Comparison of ENCODE assay signal across 16 cellular contexts in genomic region chr17:78122991-78123249, GRCh38.
DNase-seq lines count a peak whose midpoint lies in the region; ATAC-seq and TF ChIP-seq lines count a peak whose summit lies in the region.
"Had no signal": no experiment of that assay in that cellular context is flagged by ENCODE, and none has a peak within 500 bp of the region (broad histone marks: within the 10 kb centered on the region; RNA-seq: fewer than 3 reads in every experiment).

No MANE protein-coding gene starts in this region.

- H3K9me2 ChIP-seq in MM.1S (replicated peaks; ENCODE audit: insufficient read depth, low read length) = no peaks in the 10 kb centered on the region

- peaks cover 69% of the 10 kb centered on the region for H3K4me1 Mint-ChIP-seq in activated T-cell treated with anti-CD3 and anti-CD28 coated beads, Interleukin-2, amount 50 U/mL, for 24 hours (ENCODE audit: low read depth)
- peaks cover 68 to 89% of the 10 kb centered on the region in 2 donors for H3K4me1 Mint-ChIP-seq in stimulated activated naive B cell treated with anti-CD40 and anti-IgM and Interleukin-4, amounts not matched to agents 10 μg/mL and 1 μg/mL and 100 μg/mL, for 72 hours

- peaks cover 88% of the 10 kb centered on the region for H3K79me2 ChIP-seq in MM.1S (ENCODE audit: low read length)

- H3K4me3 Mint-ChIP-seq in activated T-cell treated with anti-CD3 and anti-CD28 coated beads, Interleukin-2, amount 50 U/mL, for 24 hours = peak overlapping the region; percentile 45
- peak overlapping the region; percentile 81 to 97 for H3K4me3 Mint-ChIP-seq in stimulated activated naive B cell treated with anti-CD40 and anti-IgM and Interleukin-4, amounts not matched to agents 10 μg/mL and 1 μg/mL and 100 μg/mL, for 72 hours

- no peak overlapping the region for H3K4me3 ChIP-seq in MM.1S (ENCODE audit: low read length)
- H3K4me3 ChIP-seq: stomach had no signal

- H3K9me3 Mint-ChIP-seq in activated T-cell treated with anti-CD3 and anti-CD28 coated beads, Interleukin-2, amount 50 U/mL, for 24 hours = no peaks in the 10 kb centered on the region
- H3K9me3 Mint-ChIP-seq in stimulated activated naive B cell treated with anti-CD40 and anti-IgM and Interleukin-4, amounts not matched to agents 10 μg/mL and 1 μg/mL and 100 μg/mL, for 72 hours = no peaks in the 10 kb centered on the region

- H3K27ac Mint-ChIP-seq in activated T-cell treated with anti-CD3 and anti-CD28 coated beads, Interleukin-2, amount 50 U/mL, for 24 hours = peak overlapping the region; percentile 73
- peak overlapping the region; percentile 98 for H3K27ac Mint-ChIP-seq in stimulated activated naive B cell treated with anti-CD40 and anti-IgM and Interleukin-4, amounts not matched to agents 10 μg/mL and 1 μg/mL and 100 μg/mL, for 72 hours

- no peak overlapping the region for H2AFZ ChIP-seq in MM.1S (ENCODE audit: low read length)

- H3K36me3 ChIP-seq in MM.1S (replicated peaks; ENCODE audit: insufficient read depth, low read length) = 0 out of 2 replicates have a peak, but pooled peaks cover 6% of the 10 kb centered on the region

- peak overlapping the region; percentile 85 for H3K4me2 ChIP-seq in MM.1S (ENCODE audit: low read depth, low read length)

- no peaks in the 10 kb centered on the region for H4K20me1 ChIP-seq in MM.1S (ENCODE audit: insufficient read depth, low read length)

- H3K9me3 ChIP-seq in MM.1S (replicated peaks; ENCODE audit: insufficient read depth, low read length) = no peaks in the 10 kb centered on the region
- H3K9me3 ChIP-seq: stomach had no signal

- ATAC-seq in stimulated activated naive B cell treated with anti-CD40 and anti-IgM and Interleukin-4, amounts not matched to agents 10 μg/mL and 1 μg/mL and 100 μg/mL, for 72 hours (replicated peaks) = no peak
- no peak for ATAC-seq in GM19351 (IDR thresholded peaks at IDR 0.05; ENCODE audit: unreplicated experiment)
- ATAC-seq: foreskin keratinocyte had no signal

- H3K36me3 Mint-ChIP-seq in activated T-cell treated with anti-CD3 and anti-CD28 coated beads, Interleukin-2, amount 50 U/mL, for 24 hours (ENCODE audit: low read depth) = peaks cover 72% of the 10 kb centered on the region
- H3K36me3 Mint-ChIP-seq in stimulated activated naive B cell treated with anti-CD40 and anti-IgM and Interleukin-4, amounts not matched to agents 10 μg/mL and 1 μg/mL and 100 μg/mL, for 72 hours = peaks cover 71 to 84% of the 10 kb centered on the region in 2 donors

- H3K27ac ChIP-seq in MM.1S (ENCODE audit: low read length) (peak overlapping the region; percentile 81; the same call in 1 of the 2 replicates), caudate nucleus (ENCODE audit: low read depth, low read length) (peak overlapping the region; percentile 18)
- H3K27ac ChIP-seq: foreskin keratinocyte had no signal

- peaks cover 42% of the 10 kb centered on the region for H3K4me1 ChIP-seq in MM.1S (ENCODE audit: low read length)
- H3K4me1 ChIP-seq: foreskin keratinocyte had no signal

- no peaks in the 10 kb centered on the region for H3K27me3 ChIP-seq in MM.1S (replicated peaks; ENCODE audit: insufficient read depth, low read length)
- H3K27me3 ChIP-seq: foreskin keratinocyte had no signal

- no peak for DNase-seq in activated T-cell treated with anti-CD3 and anti-CD28 coated beads, Interleukin-2, amount 50 U/mL, for 24 hours
- DNase-seq in activated T-cell treated with anti-CD3 and anti-CD28 coated beads, Interleukin-2, amount 50 U/mL, for 1 hour = no peak
- no peak for DNase-seq in MM.1S
- DNase-seq in caudate nucleus (lab: John Stamatoyannopoulos, UW) = no peak
- DNase-seq in stimulated activated naive B cell treated with anti-CD40 and anti-IgM and Interleukin-4, amounts not matched to agents 10 μg/mL and 1 μg/mL and 100 μg/mL, for 72 hours = no peak
- DNase-seq in stimulated activated CD4-positive, alpha-beta T cell treated with anti-CD3 and anti-CD28 coated beads, Interleukin-4, amount 100 ng/mL, for 4 hours = no peak
- no peak for DNase-seq in SW480 (ENCODE audit: low spot score)
- DNase-seq: amygdala; foreskin keratinocyte; kidney glomerular epithelial cell; NCI-H1694 treated with DMSO at 0.1 percent for 48 hours; NCI-H345; NK-92 treated with Interleukin-12 subunit alpha and Interleukin-12 subunit beta, amount 100 ng/mL, for 24 hours; stomach; SW 1271 had no signal

- peaks cover 16% of the 10 kb centered on the region for H3F3A ChIP-seq in MM.1S (ENCODE audit: insufficient read depth, low read length)

- H3K9ac ChIP-seq in MM.1S (ENCODE audit: low read length) = peak overlapping the region; percentile 6; the same call in 1 of the 2 replicates

- no peaks in the 10 kb centered on the region for H3K27me3 Mint-ChIP-seq in activated T-cell treated with anti-CD3 and anti-CD28 coated beads, Interleukin-2, amount 50 U/mL, for 24 hours
- no peaks in the 10 kb centered on the region for H3K27me3 Mint-ChIP-seq in stimulated activated naive B cell treated with anti-CD40 and anti-IgM and Interleukin-4, amounts not matched to agents 10 μg/mL and 1 μg/mL and 100 μg/mL, for 72 hours

- TF ChIP-seq CTCF in MM.1S (IDR thresholded peaks at IDR 0.05; ENCODE audit: low read length) = no peak
